ENCODE assay signal across 31 cellular contexts in genomic region chr3:86228106-86228505, GRCh38.
"Had no signal": no experiment of that assay in that cellular context is flagged by ENCODE, and none has a peak within 500 bp of the region (broad histone marks: within the 10 kb centered on the region; RNA-seq: fewer than 3 reads in every experiment).

No MANE protein-coding gene starts in this region.

- ATAC-seq: activated CD4-positive, alpha-beta T cell treated with anti-CD3 and anti-CD28 coated beads for 36 hours; activated CD4-positive, CD25-positive, alpha-beta regulatory T cell treated with anti-CD3 and anti-CD28 coated beads, Interleukin-2, amount 50 U/mL, for 24 hours; activated CD8-positive, alpha-beta T cell treated with anti-CD3 and anti-CD28 coated beads, Interleukin-2, amount 10 ng/mL, durations not matched to agents 7 days and 5 days; PC-3 had no signal

- H3K27me3 Mint-ChIP-seq: activated CD4-positive, alpha-beta T cell treated with anti-CD3 and anti-CD28 coated beads for 36 hours; activated CD4-positive, alpha-beta T cell treated with anti-CD3 and anti-CD28 coated beads, Interleukin-2, amount 10 ng/mL, durations not matched to agents 7 days and 5 days; activated naive CD4-positive, alpha-beta T cell treated with anti-CD3 and anti-CD28 coated beads, Interleukin-2, amount 50 U/mL, for 24 hours; activated naive CD8-positive, alpha-beta T cell treated with anti-CD3 and anti-CD28 coated beads, Interleukin-2, amount 10 ng/mL, durations not matched to agents 7 days and 5 days; activated T-cell treated with anti-CD3 and anti-CD28 coated beads, Interleukin-2, amount 50 U/mL, for 24 hours; central memory CD8-positive, alpha-beta T cell had no signal

- H3K4me3 Mint-ChIP-seq: activated CD4-positive, alpha-beta T cell treated with anti-CD3 and anti-CD28 coated beads for 36 hours; activated CD4-positive, alpha-beta T cell treated with anti-CD3 and anti-CD28 coated beads, Interleukin-2, amount 10 ng/mL, durations not matched to agents 7 days and 5 days; activated CD8-positive, alpha-beta T cell treated with anti-CD3 and anti-CD28 coated beads, Interleukin-2, amount 10 ng/mL, durations not matched to agents 7 days and 5 days; activated naive CD4-positive, alpha-beta T cell treated with anti-CD3 and anti-CD28 coated beads, Interleukin-2, amount 50 U/mL, for 24 hours; activated naive CD8-positive, alpha-beta T cell treated with anti-CD3 and anti-CD28 coated beads, Interleukin-2, amount 10 ng/mL, durations not matched to agents 7 days and 5 days; activated T-cell treated with anti-CD3 and anti-CD28 coated beads, Interleukin-2, amount 50 U/mL, for 24 hours; central memory CD8-positive, alpha-beta T cell; T-helper 1 cell treated with Interleukin-12 subunit alpha and Interleukin-12 subunit beta and Interleukin-4 antibody, amounts not matched to agents 30 μg/mL and 1 μg/mL, for 36 hours; T-helper 2 cell treated with Interferon-gamma antibody and Interleukin-4, amounts not matched to agents 5 μg/mL and 100 μg/mL, for 36 hours had no signal

- H3K9me3 Mint-ChIP-seq: activated CD4-positive, alpha-beta T cell treated with anti-CD3 and anti-CD28 coated beads, Interleukin-2, amount 10 ng/mL, durations not matched to agents 7 days and 5 days; activated naive CD4-positive, alpha-beta T cell treated with anti-CD3 and anti-CD28 coated beads, Interleukin-2, amount 50 U/mL, for 24 hours; activated naive CD8-positive, alpha-beta T cell treated with anti-CD3 and anti-CD28 coated beads, Interleukin-2, amount 10 ng/mL, durations not matched to agents 7 days and 5 days; central memory CD8-positive, alpha-beta T cell; T-helper 1 cell treated with Interleukin-12 subunit alpha and Interleukin-12 subunit beta and Interleukin-4 antibody, amounts not matched to agents 30 μg/mL and 1 μg/mL, for 36 hours; T-helper 2 cell treated with Interferon-gamma antibody and Interleukin-4, amounts not matched to agents 5 μg/mL and 100 μg/mL, for 36 hours had no signal

- DNase-seq: activated CD4-positive, alpha-beta T cell treated with anti-CD3 and anti-CD28 coated beads for 36 hours; activated CD4-positive, alpha-beta T cell treated with anti-CD3 and anti-CD28 coated beads, Interleukin-2, amount 10 ng/mL, durations not matched to agents 7 days and 5 days; activated CD4-positive, alpha-beta T cell treated with anti-CD3 and anti-CD28 coated beads, Interleukin-2, amount 50 U/mL, for 48 hours; activated CD8-positive, alpha-beta T cell treated with anti-CD3 and anti-CD28 coated beads, Interleukin-2, amount 10 ng/mL, durations not matched to agents 7 days and 5 days; activated gamma-delta T cell; activated naive CD4-positive, alpha-beta T cell treated with Interleukin-2 at 50 U/mL for 16 hours; activated naive CD8-positive, alpha-beta T cell treated with anti-CD3 and anti-CD28 coated beads, Interleukin-2, amount 10 ng/mL, durations not matched to agents 7 days and 5 days; activated T-cell treated with anti-CD3 and anti-CD28 coated beads, Interleukin-2, amount 50 U/mL, for 24 hours; amygdala; Karpas-422; KBM-7; NCI-H1105; NCI-H1417 treated with DMSO at 0.1 percent for 48 hours; NCI-H187 treated with DMSO at 0.1 percent for 48 hours; NCI-H2081; NCI-H2171; NCI-H2227 treated with DMSO at 0.1 percent for 48 hours; NCI-H446 treated with DMSO at 0.1 percent for 48 hours; NCI-H524; NCI-H69; PC-3; Peyer's patch; RPMI8226; SHP77 treated with DMSO at 0.1 percent for 48 hours; SK-N-SH had no signal

- H3K36me3 Mint-ChIP-seq: activated naive CD4-positive, alpha-beta T cell treated with anti-CD3 and anti-CD28 coated beads, Interleukin-2, amount 50 U/mL, for 24 hours; activated naive CD8-positive, alpha-beta T cell treated with anti-CD3 and anti-CD28 coated beads, Interleukin-2, amount 10 ng/mL, durations not matched to agents 7 days and 5 days had no signal

- H3K4me1 Mint-ChIP-seq: activated CD4-positive, alpha-beta T cell treated with anti-CD3 and anti-CD28 coated beads for 36 hours; activated CD4-positive, alpha-beta T cell treated with anti-CD3 and anti-CD28 coated beads, Interleukin-2, amount 10 ng/mL, durations not matched to agents 7 days and 5 days; activated naive CD4-positive, alpha-beta T cell treated with anti-CD3 and anti-CD28 coated beads, Interleukin-2, amount 50 U/mL, for 24 hours; activated naive CD8-positive, alpha-beta T cell treated with anti-CD3 and anti-CD28 coated beads, Interleukin-2, amount 10 ng/mL, durations not matched to agents 7 days and 5 days; central memory CD8-positive, alpha-beta T cell had no signal

- H3K27ac Mint-ChIP-seq: activated CD4-positive, alpha-beta T cell treated with anti-CD3 and anti-CD28 coated beads for 36 hours; activated CD4-positive, alpha-beta T cell treated with anti-CD3 and anti-CD28 coated beads, Interleukin-2, amount 10 ng/mL, durations not matched to agents 7 days and 5 days; activated CD8-positive, alpha-beta T cell treated with anti-CD3 and anti-CD28 coated beads, Interleukin-2, amount 10 ng/mL, durations not matched to agents 7 days and 5 days; activated naive CD4-positive, alpha-beta T cell treated with anti-CD3 and anti-CD28 coated beads, Interleukin-2, amount 50 U/mL, for 24 hours; activated naive CD8-positive, alpha-beta T cell treated with anti-CD3 and anti-CD28 coated beads, Interleukin-2, amount 10 ng/mL, durations not matched to agents 7 days and 5 days; activated T-cell treated with anti-CD3 and anti-CD28 coated beads, Interleukin-2, amount 50 U/mL, for 24 hours; activated T-helper 2 cell treated with anti-CD3 and anti-CD28 coated beads, Interferon-gamma antibody, Interleukin-2, Interleukin-4, amounts not matched to agents 10 μg/mL and 5 μg/mL and 100 μg/mL, durations not matched to agents 14 hours and 24 hours and 36 hours; T-helper 1 cell treated with Interleukin-12 subunit alpha and Interleukin-12 subunit beta and Interleukin-4 antibody, amounts not matched to agents 30 μg/mL and 1 μg/mL, for 36 hours; T-helper 2 cell treated with Interferon-gamma antibody and Interleukin-4, amounts not matched to agents 5 μg/mL and 100 μg/mL, for 36 hours had no signal
